In the genomic region with DNA sequence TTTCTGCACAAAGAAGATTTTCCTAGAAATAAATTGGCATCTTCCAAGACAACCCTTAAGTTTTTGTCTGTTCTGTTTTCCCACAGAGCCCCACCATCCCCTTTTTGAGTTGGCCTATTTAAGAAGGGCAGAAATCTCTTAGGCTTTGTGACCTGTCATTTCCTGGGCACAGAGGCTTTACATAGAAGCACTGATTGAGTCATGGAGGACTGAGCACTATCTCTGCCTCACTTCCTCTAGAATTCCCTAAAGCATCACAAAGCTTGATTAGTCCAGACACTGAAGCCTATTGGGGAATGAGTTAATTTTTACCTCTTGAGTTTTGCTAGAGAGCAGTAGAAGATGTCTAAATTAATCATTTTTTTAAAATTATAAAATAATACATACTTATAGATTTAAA, we compare ENCODE assay signal across 16 cellular contexts. TPM values are rescaled to one million over a fixed set of nuclear protein-coding genes. Genes with fewer than 3 reads are reported as not detected.
DNase-seq lines count a peak whose midpoint lies in the region; ATAC-seq and TF ChIP-seq lines count a peak whose summit lies in the region.
"Had no signal": no experiment of that assay in that cellular context is flagged by ENCODE, and none has a peak within 500 bp of the region (broad histone marks: within the 10 kb centered on the region; RNA-seq: fewer than 3 reads in every experiment).

No MANE protein-coding gene starts in this region.

- H3K4me3 Mint-ChIP-seq in WTC11 (no peak overlapping the region), Calu3 (ENCODE audit: low read depth, unreplicated experiment) (no peak overlapping the region), natural killer cell (no peak overlapping the region)
- H3K4me3 Mint-ChIP-seq: B cell; dendritic cell treated with granulocyte-macrophage colony-stimulating factor and Interleukin-4, amounts not matched to agents 40 ng/mL and 50 ng/mL, for 4 days; IgD-negative memory B cell; memory B cell; stimulated activated naive CD8-positive, alpha-beta T cell treated with anti-CD3 and anti-CD28 coated beads, Interleukin-15, amount 100 ng/mL, for 72 hours had no signal

- CTCF ChIA-PET in WTC11 (lab: Charles Lee): interaction anchor here (1.1 kb wide), 1 partner anchor 133 kb away, joined by 3 read pairs; no protein-coding TSS in a partner anchor
- CTCF ChIA-PET in Calu3 (lab: Charles Lee): no interaction called here

- BruUV-seq in Calu3 (replicated peaks; lab: Mats Ljungman, UMichigan): no TSS peak

- peaks cover 3% of the 10 kb centered on the region; the same call in 1 of the 2 replicates for H3K9me3 ChIP-seq in BLaER1
- H3K9me3 ChIP-seq: ascending aorta had no signal

- in situ Hi-C loops in brain microvascular endothelial cell (cut with HindIII; ENCODE audit: low pct_ligation_motif_present, low sequenced_read_pairs): no loop called here

- H3K4me1 Mint-ChIP-seq in WTC11 (peaks cover under 1% of the 10 kb centered on the region; the same call in 1 of the 2 replicates), Calu3 (ENCODE audit: low read depth, unreplicated experiment) (peaks cover 5% of the 10 kb centered on the region), natural killer cell (peaks cover 40 to 45% of the 10 kb centered on the region in 2 donors)

- H3K27ac ChIP-seq in BLaER1: no peak overlapping the region
- H3K27ac ChIP-seq in brain microvascular endothelial cell: no peak overlapping the region
- H3K27ac ChIP-seq: ascending aorta had no signal

- H3K27me3 ChIP-seq in BLaER1 (no peaks in the 10 kb centered on the region), brain microvascular endothelial cell (replicated peaks) (no peaks in the 10 kb centered on the region)
- H3K27me3 ChIP-seq: ascending aorta had no signal

- H3K9me3 Mint-ChIP-seq in WTC11: no peaks in the 10 kb centered on the region
- no peaks in the 10 kb centered on the region for H3K9me3 Mint-ChIP-seq in Calu3 (ENCODE audit: low read depth, unreplicated experiment)
- no peaks in the 10 kb centered on the region for H3K9me3 Mint-ChIP-seq in natural killer cell
- H3K9me3 Mint-ChIP-seq: dendritic cell treated with granulocyte-macrophage colony-stimulating factor and Interleukin-4, amounts not matched to agents 40 ng/mL and 50 ng/mL, for 4 days; IgD-negative memory B cell; memory B cell; stimulated activated naive CD8-positive, alpha-beta T cell treated with anti-CD3 and anti-CD28 coated beads, Interleukin-15, amount 100 ng/mL, for 72 hours had no signal

- peaks cover 60% of the 10 kb centered on the region for H4K20me1 ChIP-seq in BLaER1

- H3K36me3 Mint-ChIP-seq in WTC11 (peaks cover 6% of the 10 kb centered on the region), Calu3 (ENCODE audit: insufficient read depth, unreplicated experiment) (peaks cover 11% of the 10 kb centered on the region), natural killer cell (peaks cover 11% of the 10 kb centered on the region)

- H3K4me3 ChIP-seq in BLaER1 (no peak overlapping the region), brain microvascular endothelial cell (ENCODE audit: low read depth, low read length) (no peak overlapping the region)
- H3K4me3 ChIP-seq: ascending aorta had no signal

- no peak for TF ChIP-seq CTCF in brain microvascular endothelial cell (IDR thresholded peaks at IDR 0.05; ENCODE audit: low read depth, low read length, missing control alignments)
- no peak for TF ChIP-seq CTCF in WTC11 (IDR thresholded peaks at IDR 0.05)
- TF ChIP-seq CTCF in Calu3 (IDR thresholded peaks at IDR 0.05; ENCODE audit: unreplicated experiment): no peak
- no peak for TF ChIP-seq CTCF in natural killer cell (IDR thresholded peaks at IDR 0.05)

- ATAC-seq in HG03432 (IDR thresholded peaks at IDR 0.05; ENCODE audit: unreplicated experiment) (peak; percentile 46), WTC11 (no peak), HG02981 (IDR thresholded peaks at IDR 0.05; ENCODE audit: unreplicated experiment) (no peak), natural killer cell (no peak)
- ATAC-seq: stimulated activated naive CD8-positive, alpha-beta T cell treated with anti-CD3 and anti-CD28 coated beads, Interleukin-15, amount 100 ng/mL, for 72 hours had no signal

- no peak overlapping the region for H3K9ac ChIP-seq in BLaER1

- H3K36me3 ChIP-seq in BLaER1 (peaks cover 59% of the 10 kb centered on the region), brain microvascular endothelial cell (replicated peaks) (peaks cover 6% of the 10 kb centered on the region)

- POLR2A ChIA-PET in WTC11 (lab: Charles Lee): no interaction called here

- H3K4me1 ChIP-seq in BLaER1: peaks cover 42% of the 10 kb centered on the region

- H3K27me3 Mint-ChIP-seq in WTC11 (ENCODE audit: low read depth) (no peaks in the 10 kb centered on the region), Calu3 (ENCODE audit: unreplicated experiment) (no peaks in the 10 kb centered on the region), natural killer cell (ENCODE audit: low read depth in 2 of 2) (no peaks in the 10 kb centered on the region)
- H3K27me3 Mint-ChIP-seq: B cell; dendritic cell treated with granulocyte-macrophage colony-stimulating factor and Interleukin-4, amounts not matched to agents 40 ng/mL and 50 ng/mL, for 4 days; IgD-negative memory B cell; memory B cell; stimulated activated naive CD8-positive, alpha-beta T cell treated with anti-CD3 and anti-CD28 coated beads, Interleukin-15, amount 100 ng/mL, for 72 hours had no signal

- H3K27ac Mint-ChIP-seq in WTC11: no peak overlapping the region
- no peak overlapping the region for H3K27ac Mint-ChIP-seq in Calu3 (ENCODE audit: unreplicated experiment)
- no peak overlapping the region for H3K27ac Mint-ChIP-seq in natural killer cell
- H3K27ac Mint-ChIP-seq: B cell; dendritic cell treated with granulocyte-macrophage colony-stimulating factor and Interleukin-4, amounts not matched to agents 40 ng/mL and 50 ng/mL, for 4 days; IgD-negative memory B cell; memory B cell had no signal

- DNase-seq in brain microvascular endothelial cell: peak; percentile 44
- peak; percentile 15 to 76 for DNase-seq in lung microvascular endothelial cell (ENCODE audit: low read depth in 2 of 2)
- DNase-seq in WTC11 (ENCODE audit: low spot score): no peak
- no peak for DNase-seq in Calu3
- no peak for DNase-seq in natural killer cell
- DNase-seq: DMS53; NCI-H1048; stimulated activated naive CD8-positive, alpha-beta T cell treated with anti-CD3 and anti-CD28 coated beads, Interleukin-15, amount 100 ng/mL, for 72 hours had no signal

- intact Hi-C loops in Calu3 (cut with micrococcal nuclease; ENCODE audit: unreplicated experiment): no loop called here
- intact Hi-C loops in natural killer cell (cut with micrococcal nuclease): no loop called here

- H3K4me2 ChIP-seq in BLaER1: peak overlapping the region; percentile 54

TF ChIP-seq in WTC11, 78 proteins besides CTCF, POLR2A, EP300 and RAD21:
- TF ChIP-seq ZNF232 (CRISPR knock-in tag; IDR thresholded peaks at IDR 0.05): no peak
- TF ChIP-seq, protein P1, sequence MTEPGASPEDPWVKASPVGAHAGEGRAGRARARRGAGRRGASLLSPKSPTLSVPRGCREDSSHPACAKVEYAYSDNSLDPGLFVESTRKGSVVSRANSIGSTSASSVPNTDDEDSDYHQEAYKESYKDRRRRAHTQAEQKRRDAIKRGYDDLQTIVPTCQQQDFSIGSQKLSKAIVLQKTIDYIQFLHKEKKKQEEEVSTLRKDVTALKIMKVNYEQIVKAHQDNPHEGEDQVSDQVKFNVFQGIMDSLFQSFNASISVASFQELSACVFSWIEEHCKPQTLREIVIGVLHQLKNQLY (CRISPR knock-in tag; IDR thresholded peaks at IDR 0.05): no peak
- TF ChIP-seq, protein P2, sequence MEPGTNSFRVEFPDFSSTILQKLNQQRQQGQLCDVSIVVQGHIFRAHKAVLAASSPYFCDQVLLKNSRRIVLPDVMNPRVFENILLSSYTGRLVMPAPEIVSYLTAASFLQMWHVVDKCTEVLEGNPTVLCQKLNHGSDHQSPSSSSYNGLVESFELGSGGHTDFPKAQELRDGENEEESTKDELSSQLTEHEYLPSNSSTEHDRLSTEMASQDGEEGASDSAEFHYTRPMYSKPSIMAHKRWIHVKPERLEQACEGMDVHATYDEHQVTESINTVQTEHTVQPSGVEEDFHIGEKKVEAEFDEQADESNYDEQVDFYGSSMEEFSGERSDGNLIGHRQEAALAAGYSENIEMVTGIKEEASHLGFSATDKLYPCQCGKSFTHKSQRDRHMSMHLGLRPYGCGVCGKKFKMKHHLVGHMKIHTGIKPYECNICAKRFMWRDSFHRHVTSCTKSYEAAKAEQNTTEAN (CRISPR knock-in tag; IDR thresholded peaks at IDR 0.05): no peak
- TF ChIP-seq JUN (CRISPR knock-in tag; IDR thresholded peaks at IDR 0.05): no peak
- TF ChIP-seq ZNF121 (CRISPR knock-in tag; IDR thresholded peaks at IDR 0.05): no peak

RNA-seq across cellular contexts. Expression of a gene that starts 25.4 kb away (rescaled TPM):
- total RNA-seq in lung microvascular endothelial cell (10.2 and 16.5 TPM in 2 replicates), WTC11 (2021) (27.4 to 32.9 TPM (median 29.1 TPM) in 3 replicates), Calu3 (2022) (71.3 and 78.2 TPM in 2 replicates), natural killer cell (10 to 100 TPM; 47.0 to 62.6 (median 51.9) TPM)

Comparison
In these comparisons a context has a peak if more than half of its experiments do, and no peak if none do; other contexts are left out.
1. DNase-seq: peak in brain microvascular endothelial cell (single experiment) and lung microvascular endothelial cell (2 of 2); none in WTC11 (single experiment), Calu3 (single experiment) and natural killer cell (single experiment).